In genomic region chr6:1082040-1082935, GRCh38 we compare ENCODE assay signal across 15 cellular contexts.
DNase-seq lines count a peak whose midpoint lies in the region; ATAC-seq and TF ChIP-seq lines count a peak whose summit lies in the region.
"Had no signal": no experiment of that assay in that cellular context is flagged by ENCODE, and none has a peak within 500 bp of the region (broad histone marks: within the 10 kb centered on the region; RNA-seq: fewer than 3 reads in every experiment).

No MANE protein-coding gene starts in this region.

- TF ChIP-seq CTCF in RWPE1 (conservative IDR thresholded peaks at IDR 0.05; ENCODE audit: low read depth), result no peak
- TF ChIP-seq CTCF in fibroblast of lung (conservative IDR thresholded peaks at IDR 0.05 in 1 of 2, IDR thresholded peaks at IDR 0.05 in 1 of 2; ENCODE audit: low read depth in 1 of 2, low read length in 2 of 2), result no peak

- no peak overlapping the region for H3K9ac ChIP-seq in fibroblast of lung (ENCODE audit: insufficient read depth, low read length)

- ATAC-seq in SK-N-SH treated with all-trans-retinoic acid at 6 μM for 48 hours, result no peak
- ATAC-seq in HG03565 (IDR thresholded peaks at IDR 0.05; ENCODE audit: unreplicated experiment), result no peak

- no peaks in the 10 kb centered on the region for H3K79me2 ChIP-seq in fibroblast of lung (ENCODE audit: control insufficient read depth, insufficient read depth, low read length)

- H3K4me1 ChIP-seq in fibroblast of lung (ENCODE audit: control insufficient read depth, extremely low read depth, insufficient read depth, low read length), result peaks cover 10% of the 10 kb centered on the region

- no peaks in the 10 kb centered on the region for H3K9me3 ChIP-seq in fibroblast of lung (ENCODE audit: control insufficient read depth, insufficient read depth, low read depth, low read length)

- no peak overlapping the region for H3K4me3 ChIP-seq in fibroblast of lung (replicated peaks in 1 of 4; ENCODE audit: control extremely low read depth in 1 of 4, insufficient read depth in 1 of 4, low read depth in 3 of 4, low read length in 4 of 4)
- no peak overlapping the region for H3K4me3 ChIP-seq in skin epidermis

- POLR2A ChIA-PET in RWPE1 (lab: Yijun Ruan, JAX; ENCODE audit: low non-redundant PET), result interaction anchor here (0.6 kb wide), 1 partner anchor 11 kb away, joined by 11 read pairs; no protein-coding TSS in a partner anchor

- CTCF ChIA-PET in RWPE1 (lab: Yijun Ruan, JAX), result interaction anchor here (0.6 kb wide), 1 partner anchor 19 kb away, joined by 3 read pairs; no protein-coding TSS in a partner anchor

- H2AFZ ChIP-seq in fibroblast of lung (ENCODE audit: low read length), result no peak overlapping the region

- no peaks in the 10 kb centered on the region for H3K36me3 ChIP-seq in fibroblast of lung (ENCODE audit: control insufficient read depth, insufficient read depth, low read length)

- peak overlapping the region; percentile 56 for H3K4me2 ChIP-seq in fibroblast of lung (ENCODE audit: extremely low read depth, insufficient read depth, low read length)

- H3K27ac ChIP-seq in RWPE1, result peak overlapping the region; percentile 71
- peak overlapping the region; percentile 62 for H3K27ac ChIP-seq in fibroblast of lung (ENCODE audit: insufficient read depth, low read length)
- H3K27ac ChIP-seq in skin epidermis, result peak overlapping the region in 15 of 21 experiments; percentile 41 to 80 (median 63)
- H3K27ac ChIP-seq: VCaP had no signal

- DNase-seq in HCEC 1CT (peak; percentile 50), RWPE1 (ENCODE audit: low spot score) (no peak), fibroblast of lung (ENCODE audit: low read depth in 2 of 2) (peak; percentile 34 to 74), LoVo (ENCODE audit: low spot score) (no peak)
- no peak for DNase-seq in stimulated activated CD4-positive, alpha-beta T cell treated with anti-CD3 and anti-CD28 coated beads, Interleukin-15, amount 100 ng/mL, for 24 hours
- DNase-seq: activated T-cell treated with anti-CD3 and anti-CD28 coated beads, Interleukin-2, amount 50 U/mL, for 1 hour; aorta; DMS53; head of caudate nucleus; mesendoderm; NCI-H2081 had no signal

- H3K27me3 ChIP-seq in fibroblast of lung (ENCODE audit: control insufficient read depth, insufficient read depth, low read length), result no peaks in the 10 kb centered on the region

- H4K20me1 ChIP-seq in fibroblast of lung (ENCODE audit: control insufficient read depth, extremely low read depth, insufficient read depth, low read length), result no peaks in the 10 kb centered on the region

TF ChIP-seq in SK-N-SH treated with all-trans-retinoic acid at 6 μM for 48 hours, 23 proteins besides CTCF, POLR2A, EP300 and RAD21:
- TF ChIP-seq SNAI2 (CRISPR knock-in tag; IDR thresholded peaks at IDR 0.05), result no peak
- TF ChIP-seq GLIS3 (CRISPR knock-in tag; IDR thresholded peaks at IDR 0.05), result no peak

Comparison
In these comparisons a context has a peak if more than half of its experiments do, and no peak if none do; other contexts are left out.
1. DNase-seq: peak in HCEC 1CT (single experiment) and fibroblast of lung (2 of 2); none in RWPE1 (single experiment), LoVo (single experiment) and stimulated activated CD4-positive, alpha-beta T cell treated with anti-CD3 and anti-CD28 coated beads, Interleukin-15, amount 100 ng/mL, for 24 hours (single experiment).
2. Peak in every context shown above with its lines, with median percentiles within 50 percentile points of each other: H3K27ac ChIP-seq.